ENCODE assay signal across 9 cellular contexts in genomic region chr19:1455002-1455335, GRCh38. TPM values are rescaled to one million over a fixed set of nuclear protein-coding genes. Genes with fewer than 3 reads are reported as not detected.
DNase-seq lines count a peak whose midpoint lies in the region; ATAC-seq and TF ChIP-seq lines count a peak whose summit lies in the region.
"Had no signal": no experiment of that assay in that cellular context is flagged by ENCODE, and none has a peak within 500 bp of the region (broad histone marks: within the 10 kb centered on the region; RNA-seq: fewer than 3 reads in every experiment).

No MANE protein-coding gene starts in this region.

- H3K4me2 ChIP-seq in HCT116 (ENCODE audit: low read length) = peak overlapping the region; percentile 93
- peak overlapping the region; percentile 72 for H3K4me2 ChIP-seq in PC-9

- peak overlapping the region; percentile 93 for H3K27ac ChIP-seq in 22Rv1
- H3K27ac ChIP-seq in HCT116 (ENCODE audit: low read depth, low read length) = peak overlapping the region; percentile 65
- peak overlapping the region; percentile 30; the same call in 1 of the 2 replicates for H3K27ac ChIP-seq in PC-9
- H3K27ac ChIP-seq: neutrophil had no signal

- H3K4me3 ChIP-seq in HCT116 (replicated peaks in 1 of 2; ENCODE audit: low read depth in 1 of 2, low read length in 2 of 2) (peak overlapping the region; percentile 40 to 62), PC-9 (peak overlapping the region; percentile 50; the same call in 1 of the 2 replicates)

- H3K36me3 ChIP-seq in HCT116 (ENCODE audit: control insufficient read depth in 1 of 2, insufficient read depth in 2 of 2, low read length in 2 of 2) (no peaks in the 10 kb centered on the region), PC-9 (ENCODE audit: low read depth) (no peaks in the 10 kb centered on the region)

- CTCF ChIA-PET in HCT116 (lab: Charles Lee) (interaction anchor here (0.9 to 4.0 kb wide), 8 partner anchors 10 to 371 kb away, joined by 3 to 49 read pairs (median 4); partner anchors contain the start of gene CIRBP), PC-9 (lab: Charles Lee) (no interaction called here)

- H3K9ac ChIP-seq in HCT116 (ENCODE audit: low read length) = peak overlapping the region; percentile 50

- no peak overlapping the region for H3K27ac Mint-ChIP-seq in effector memory CD8-positive, alpha-beta T cell

- no peak for TF ChIP-seq CTCF in 22Rv1 (IDR thresholded peaks at IDR 0.05)
- no peak for TF ChIP-seq CTCF in HCT116 (IDR thresholded peaks at IDR 0.05 in 2 of 3, conservative IDR thresholded peaks at IDR 0.05 in 1 of 3; ENCODE audit: borderline replicate concordance in 1 of 3, insufficient read depth in 1 of 3, low read depth in 2 of 3, low read length in 2 of 3)
- no peak for TF ChIP-seq CTCF in PC-9 (conservative IDR thresholded peaks at IDR 0.05)

- BruUV-seq in HCT116 (replicated peaks; lab: Mats Ljungman, UMichigan) (no TSS peak), PC-9 (replicated peaks; lab: Mats Ljungman, UMichigan) (no TSS peak)

- H3K27me3 ChIP-seq in HCT116 (ENCODE audit: insufficient read depth, low read length) (no peaks in the 10 kb centered on the region; the same call in 1 of the 2 replicates), PC-9 (ENCODE audit: insufficient read depth, low read depth) (no peaks in the 10 kb centered on the region)

- H3K9me3 ChIP-seq in HCT116 (ENCODE audit: control insufficient read depth in 1 of 2, insufficient read depth in 1 of 2, low read depth in 1 of 2, low read length in 2 of 2) = no peaks in the 10 kb centered on the region
- no peaks in the 10 kb centered on the region for H3K9me3 ChIP-seq in PC-9 (ENCODE audit: insufficient read depth, low read depth)
- H3K9me3 ChIP-seq: neutrophil had no signal

- H4K20me1 ChIP-seq in HCT116 (ENCODE audit: insufficient read depth) (no peaks in the 10 kb centered on the region), PC-9 (ENCODE audit: insufficient read depth) (no peaks in the 10 kb centered on the region)

- H3K4me1 ChIP-seq in HCT116 (ENCODE audit: control insufficient read depth in 1 of 2, insufficient read depth in 2 of 2, low read length in 2 of 2) (peaks cover 23 to 47% of the 10 kb centered on the region in 2 experiments), PC-9 (replicated peaks; ENCODE audit: insufficient read depth) (no peaks in the 10 kb centered on the region)

- TF ChIP-seq POLR2A in HCT116 (IDR thresholded peaks at IDR 0.05; ENCODE audit: borderline replicate concordance, extremely low read depth, insufficient read depth, insufficient read length) = no peak

- no peaks in the 10 kb centered on the region for H3K9me3 Mint-ChIP-seq in effector memory CD8-positive, alpha-beta T cell

- RAD21 ChIA-PET in HCT116 (lab: Charles Lee; ENCODE audit: low non-redundant PET in 1 of 2, low total read pairs in 2 of 2, uncharacterized antibody in 2 of 2, unreplicated experiment in 2 of 2) = no interaction called here

- POLR2A ChIA-PET in HCT116 (lab: Charles Lee) = interaction anchor here (1.0 to 3.3 kb wide), 9 partner anchors 10 to 211 kb away, joined by 3 to 28 read pairs (median 6); partner anchors contain the start of genes CIRBP and REEP6
- POLR2A ChIA-PET in PC-9 (lab: Charles Lee; ENCODE audit: unreplicated experiment) = no interaction called here

- H3K4me1 Mint-ChIP-seq in effector memory CD8-positive, alpha-beta T cell (ENCODE audit: low read depth in 2 of 2) = peaks cover 7 to 8% of the 10 kb centered on the region in 2 donors

- intact Hi-C loops in HCT116 (cut with micrococcal nuclease) (loop anchor here (1.0 kb wide), 1 partner anchor 36 kb away; the partner anchor contains the start of gene REEP6), PC-9 (cut with micrococcal nuclease; ENCODE audit: unreplicated experiment) (loop anchor here (5.0 kb wide), 1 partner anchor 48 kb away; the partner anchor contains the start of gene DAZAP1)

- peak overlapping the region; percentile 62 to 64 for H3K4me3 Mint-ChIP-seq in effector memory CD8-positive, alpha-beta T cell

- no peak for TF ChIP-seq RAD21 in HCT116 (IDR thresholded peaks at IDR 0.05; ENCODE audit: low read depth)

- H3K79me2 ChIP-seq in HCT116 (ENCODE audit: insufficient read depth, low read length) (no peaks in the 10 kb centered on the region), PC-9 (ENCODE audit: low read depth) (no peaks in the 10 kb centered on the region)

- peaks cover 35 to 70% of the 10 kb centered on the region in 2 donors for H3K27me3 Mint-ChIP-seq in effector memory CD8-positive, alpha-beta T cell

- ATAC-seq in HCT116 (peak; percentile 6), HG03196 (IDR thresholded peaks at IDR 0.05; ENCODE audit: unreplicated experiment) (no peak)
- peak; percentile 7 for ATAC-seq in effector memory CD8-positive, alpha-beta T cell (replicated peaks)

- DNase-seq in HCT116 (ENCODE audit: low read depth, low spot score) = no peak
- DNase-seq in PC-9 = peak; percentile 52 to 64
- no peak for DNase-seq in effector memory CD8-positive, alpha-beta T cell
- no peak for DNase-seq in NCI-H226
- DNase-seq in stimulated activated CD4-positive, alpha-beta T cell treated with anti-CD3 and anti-CD28 coated beads, Interleukin-4, amount 100 ng/mL, for 4 hours = no peak
- no peak for DNase-seq in amniotic stem cell (lab: John Stamatoyannopoulos, UW)

- H2AFZ ChIP-seq in HCT116 (ENCODE audit: low read depth, low read length, poor library complexity, severe bottlenecking) (no peak overlapping the region), PC-9 (peak overlapping the region; percentile 72)

- peaks cover 3% of the 10 kb centered on the region for H3K36me3 Mint-ChIP-seq in effector memory CD8-positive, alpha-beta T cell (ENCODE audit: insufficient read depth)

- peaks cover 10% of the 10 kb centered on the region for H3F3A ChIP-seq in PC-9 (ENCODE audit: insufficient read depth, low read depth)

- H3K9me2 ChIP-seq in HCT116 (ENCODE audit: insufficient read depth) = no peaks in the 10 kb centered on the region
- H3K9me2 ChIP-seq in PC-9 (ENCODE audit: insufficient read depth) = no peaks in the 10 kb centered on the region

TF ChIP-seq in HCT116, 20 proteins besides CTCF, POLR2A, EP300 and RAD21 (continues in another document):
- TF ChIP-seq EZH2 (IDR thresholded peaks at IDR 0.05) = no peak
- TF ChIP-seq SP1 (IDR thresholded peaks at IDR 0.05; ENCODE audit: low read depth) = no peak
- peak; percentile 53; the same call in 1 of the 2 replicates for TF ChIP-seq ZFX (IDR thresholded peaks at IDR 0.05)
- no peak for TF ChIP-seq POLR2AphosphoS5 (IDR thresholded peaks at IDR 0.05; ENCODE audit: low read depth, low read length)
- no peak for TF ChIP-seq CEBPB (IDR thresholded peaks at IDR 0.05; ENCODE audit: low read depth)
- TF ChIP-seq SRF (IDR thresholded peaks at IDR 0.05; ENCODE audit: low read depth) = no peak
- TF ChIP-seq YY1 (IDR thresholded peaks at IDR 0.05; ENCODE audit: extremely low read depth, insufficient replicate concordance, low read depth, low read length) = no peak
- no peak for TF ChIP-seq ZNF274 (IDR thresholded peaks at IDR 0.05; ENCODE audit: low read depth, low read length)
- TF ChIP-seq ZBTB33 (IDR thresholded peaks at IDR 0.05; ENCODE audit: extremely low read depth, insufficient replicate concordance, low read length) = no peak
- no peak for TF ChIP-seq ATF3 (IDR thresholded peaks at IDR 0.05)
- no peak for TF ChIP-seq TCF7L2 (IDR thresholded peaks at IDR 0.05; ENCODE audit: borderline replicate concordance, extremely low read depth, insufficient read depth, insufficient read length)
- peak; percentile 58; the same call in 1 of the 2 replicates for TF ChIP-seq EGR1 (IDR thresholded peaks at IDR 0.05; ENCODE audit: low read depth)
- no peak for TF ChIP-seq ELF1 (IDR thresholded peaks at IDR 0.05; ENCODE audit: borderline replicate concordance, low read depth)
- TF ChIP-seq MAX (IDR thresholded peaks at IDR 0.05) = peak; percentile 77; the same call in 1 of the 2 replicates
- TF ChIP-seq JUND (IDR thresholded peaks at IDR 0.05) = no peak
- no peak for TF ChIP-seq FOSL1 (IDR thresholded peaks at IDR 0.05; ENCODE audit: low read depth)
- TF ChIP-seq EZH2phosphoT487 (IDR thresholded peaks at IDR 0.05; ENCODE audit: borderline replicate concordance) = no peak

RNA-seq across cellular contexts. Expression of gene APC2, which starts 5.0 kb away (rescaled TPM):
- total RNA-seq in HCT116 (2021; ENCODE audit: unreplicated experiment) = 1.6 TPM
- 0.62 and 0.66 TPM in 2 replicates for polyA plus RNA-seq in HCT116 (2012)
- 1.6 and 2.7 TPM in 2 replicates for total RNA-seq in PC-9 (2021)

RNA-seq across cellular contexts. Expression of gene RPS15, which starts 16.8 kb away (rescaled TPM):
- total RNA-seq in HCT116 (2021; ENCODE audit: unreplicated experiment) = 1,862 TPM
- 2,807 and 2,860 TPM in 2 replicates for polyA plus RNA-seq in HCT116 (2012)
- total RNA-seq in PC-9 (2021) = 967 and 1,004 TPM in 2 replicates

RNA-seq across cellular contexts. Expression of gene C19orf25, which starts 24.0 kb away (rescaled TPM):
- 48.8 TPM for total RNA-seq in HCT116 (2021; ENCODE audit: unreplicated experiment)
- 25.7 and 32.1 TPM in 2 replicates for polyA plus RNA-seq in HCT116 (2012)
- 28.0 and 31.2 TPM in 2 replicates for total RNA-seq in PC-9 (2021)

RNA-seq across cellular contexts. Expression of gene PCSK4, which starts 35.2 kb away (rescaled TPM):
- total RNA-seq in HCT116 (2021; ENCODE audit: unreplicated experiment) = 11.1 TPM
- polyA plus RNA-seq in HCT116 (2012) = 8.2 and 9.8 TPM in 2 replicates
- total RNA-seq in PC-9 (2021) = 18.6 and 27.3 TPM in 2 replicates

RNA-seq across cellular contexts. Expression of gene REEP6, which starts 36.0 kb away (rescaled TPM):
- total RNA-seq in HCT116 (2021; ENCODE audit: unreplicated experiment) (53.9 TPM), PC-9 (2021) (34.3 and 39.5 TPM in 2 replicates)
- polyA plus RNA-seq in HCT116 (2012) = 63.6 and 65.9 TPM in 2 replicates

Comparison
In these comparisons a context has a peak if more than half of its experiments do, and no peak if none do; other contexts are left out.
1. H3K27ac ChIP-seq: peak in every context shown above with its lines; median percentile 93 in 22Rv1; 65 in HCT116; 30 in PC-9.
2. DNase-seq: peak in PC-9 (2 of 2); none in HCT116 (single experiment), effector memory CD8-positive, alpha-beta T cell (0 of 3), NCI-H226 (single experiment), stimulated activated CD4-positive, alpha-beta T cell treated with anti-CD3 and anti-CD28 coated beads, Interleukin-4, amount 100 ng/mL, for 4 hours (0 of 2) and amniotic stem cell (single experiment).